ENCODE assay signal across 27 cellular contexts in the genomic region with DNA sequence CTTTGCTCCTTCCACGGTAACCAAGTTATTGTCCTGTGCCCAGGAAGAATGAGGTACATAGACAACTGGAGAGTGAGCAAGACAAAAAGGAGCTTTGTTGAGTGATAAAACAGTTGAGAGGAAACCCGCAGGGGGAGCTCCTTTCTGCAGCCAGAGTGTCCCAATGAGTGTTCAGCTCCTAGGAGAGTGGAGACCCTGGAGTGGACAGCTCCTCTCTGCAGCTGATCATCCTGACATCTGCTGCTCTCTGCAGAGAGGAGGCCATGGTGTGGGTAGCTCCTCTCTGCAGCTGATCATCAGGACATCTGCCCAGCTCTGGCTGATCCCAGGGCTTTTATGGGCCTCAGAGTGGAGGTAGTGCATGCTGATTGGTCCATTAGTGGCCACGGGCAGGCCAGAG. TPM values are rescaled to one million over a fixed set of nuclear protein-coding genes. Genes with fewer than 3 reads are reported as not detected.
"Had no signal": no experiment of that assay in that cellular context is flagged by ENCODE, and none has a peak within 500 bp of the region (broad histone marks: within the 10 kb centered on the region; RNA-seq: fewer than 3 reads in every experiment).

No MANE protein-coding gene starts in this region.

- H3K4me3 ChIP-seq: SJSA1 had no signal

- H3K36me3 Mint-ChIP-seq: IgD-negative memory B cell, T-cell had no signal

- H3K4me1 ChIP-seq: SJSA1 had no signal

- H3K27ac Mint-ChIP-seq: IgD-negative memory B cell, T-cell had no signal

- H3K36me3 ChIP-seq: SJSA1 had no signal

- H3K4me1 Mint-ChIP-seq: IgD-negative memory B cell, T-cell had no signal

- ATAC-seq: T-cell had no signal

- H3K4me3 Mint-ChIP-seq: IgD-negative memory B cell, T-cell had no signal

- H3K27me3 ChIP-seq: SJSA1 had no signal

- H3K4me2 ChIP-seq: SK-N-SH had no signal

- H3K9ac ChIP-seq: SK-N-SH had no signal

- DNase-seq: KBM-7, MV-4-11, NCI-H1048, NCI-H1105, NCI-H1417 treated with DMSO at 0.1 percent for 48 hours, NCI-H146, NCI-H1694 treated with DMSO at 0.1 percent for 48 hours, NCI-H1930, NCI-H2081, NCI-H2107, NCI-H2171, NCI-H226, NCI-H446, NCI-H510A, NCI-H524 treated with DMSO at 0.1 percent for 48 hours, NCI-H69, NCI-H774, Right ventricle myocardium superior, RPMI8226, SIG-M5, SK-N-SH, SW 1271, T-cell had no signal

- H3K27ac ChIP-seq: SJSA1 had no signal

RNA-seq across cellular contexts. Expression of a gene that starts 53.4 kb away (rescaled TPM):
- total RNA-seq: HT-29, MCF 10A, SJSA1, T-cell had no signal
- polyA plus RNA-seq: IgD-negative memory B cell had no signal
